ENCODE assay signal across 8 cellular contexts in the genomic region with DNA sequence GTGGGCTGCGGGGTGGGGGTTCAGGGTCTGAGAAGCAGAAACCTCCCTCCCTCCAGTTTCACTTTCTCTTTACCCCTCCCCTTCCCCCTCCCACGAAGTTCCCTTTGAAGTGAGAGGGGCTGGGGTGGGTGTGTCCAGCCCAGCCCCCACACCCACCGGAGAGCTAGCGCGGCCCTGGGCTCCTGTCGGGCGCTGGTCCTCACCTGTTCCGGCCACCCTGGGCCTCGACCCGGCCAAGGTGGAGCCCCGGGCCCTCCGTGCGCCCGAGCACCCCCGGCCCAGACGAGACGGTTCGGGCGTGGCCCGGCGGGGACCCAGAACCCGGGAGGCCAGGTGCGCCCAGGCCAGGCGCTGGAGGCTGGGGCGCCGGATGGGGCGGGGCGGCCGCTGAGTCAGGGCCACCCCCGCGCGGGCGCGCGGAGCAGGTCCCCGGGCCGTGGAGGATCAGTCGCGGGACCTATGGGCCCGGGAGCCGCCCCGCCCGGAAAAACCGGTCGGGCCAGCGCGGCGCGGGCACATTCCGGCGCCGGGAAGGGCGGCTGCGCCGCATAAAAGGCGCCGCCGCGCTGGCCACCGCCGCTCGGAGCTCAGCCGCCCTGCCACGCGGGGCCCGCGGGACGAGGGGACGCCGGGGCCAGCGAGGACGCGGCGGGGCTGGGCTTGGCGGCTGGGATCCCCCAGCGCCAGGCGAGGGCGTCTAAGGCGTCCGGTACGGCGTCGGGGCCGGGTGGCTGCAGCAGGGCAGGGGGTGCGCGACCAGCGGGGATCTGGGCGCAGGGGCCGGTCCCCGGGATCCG. TPM values are rescaled to one million over a fixed set of nuclear protein-coding genes. Genes with fewer than 3 reads are reported as not detected.
DNase-seq lines count a peak whose midpoint lies in the region; ATAC-seq and TF ChIP-seq lines count a peak whose summit lies in the region.

No MANE protein-coding gene starts in this region.

- TF ChIP-seq CTCF in mammary epithelial cell (conservative IDR thresholded peaks at IDR 0.05 in 1 of 2, IDR thresholded peaks at IDR 0.05 in 1 of 2; ENCODE audit: extremely low read depth in 1 of 2, insufficient read depth in 1 of 2, low read depth in 1 of 2, low read length in 2 of 2) = no peak
- TF ChIP-seq CTCF in kidney epithelial cell (IDR thresholded peaks at IDR 0.05; ENCODE audit: insufficient read depth, low read length, poor library complexity, severe bottlenecking) = no peak

- 2% methylated on average over 19 of the region's 91 CpGs for WGBS in mammary epithelial cell (ENCODE audit: low coverage, missing lambda C conversion rate)

- no peak for ATAC-seq in stimulated activated naive CD8-positive, alpha-beta T cell treated with anti-CD3 and anti-CD28 coated beads, Interleukin-15, Interleukin-2, amounts not matched to agents 100 U/mL and 50 U/mL, for 24 hours

- in situ Hi-C loops in mammary epithelial cell (cut with MboI; ENCODE audit: low sequenced_read_pairs in 2 of 2) = no loop called here

- H3K9me3 ChIP-seq in mammary epithelial cell (replicated peaks; ENCODE audit: insufficient read depth, low read length) = no peaks in the 10 kb centered on the region

- H2AFZ ChIP-seq in mammary epithelial cell (ENCODE audit: low read depth, low read length) = peak overlapping the region; percentile 85

- H3K27me3 ChIP-seq in mammary epithelial cell (ENCODE audit: insufficient read depth, low read length) = peaks cover 14% of the 10 kb centered on the region
- peaks cover 45% of the 10 kb centered on the region for H3K27me3 ChIP-seq in kidney epithelial cell (ENCODE audit: control insufficient read depth, insufficient read depth, low read length)

- no peaks in the 10 kb centered on the region for H3K36me3 ChIP-seq in mammary epithelial cell (ENCODE audit: insufficient read depth, low read length)
- H3K36me3 ChIP-seq in kidney epithelial cell (ENCODE audit: control insufficient read depth, insufficient read depth, low read length) = no peaks in the 10 kb centered on the region

- no peak overlapping the region for H3K27ac ChIP-seq in mammary epithelial cell (ENCODE audit: insufficient read depth, low read depth, low read length)

- CTCF ChIA-PET in mammary epithelial cell (lab: Charles Lee; ENCODE audit: low non-redundant PET) = interaction anchor here (0.6 kb wide), 1 partner anchor 545 kb away, joined by 6 read pairs; no protein-coding TSS in a partner anchor

- no peak overlapping the region for H3K9ac ChIP-seq in mammary epithelial cell (ENCODE audit: insufficient read depth, low read length)

- DNase-seq in DMS53 (lab: John Stamatoyannopoulos, UW) (peak; percentile 58), DMS53 treated with DMSO at 0.1 percent for 48 hours (lab: John Stamatoyannopoulos, UW; ENCODE audit: unreplicated experiment) (no peak), mammary epithelial cell (peak; percentile 63), kidney epithelial cell (ENCODE audit: low read depth) (no peak), NCI-H187 treated with DMSO at 0.1 percent for 48 hours (lab: John Stamatoyannopoulos, UW) (no peak), NCI-H128 (lab: John Stamatoyannopoulos, UW; ENCODE audit: unreplicated experiment) (no peak), NCI-H1436 (lab: John Stamatoyannopoulos, UW) (no peak)
- DNase-seq in stimulated activated naive CD8-positive, alpha-beta T cell treated with anti-CD3 and anti-CD28 coated beads, Interleukin-15, Interleukin-2, amounts not matched to agents 100 U/mL and 50 U/mL, for 24 hours = peak; percentile 21

- H4K20me1 ChIP-seq in mammary epithelial cell (ENCODE audit: insufficient read depth, low read length) = no peaks in the 10 kb centered on the region

- intact Hi-C loops in mammary epithelial cell (cut with micrococcal nuclease) = no loop called here

- peaks cover 19% of the 10 kb centered on the region for H3K4me1 ChIP-seq in mammary epithelial cell (ENCODE audit: insufficient read depth, low read length)

- TSS peak; percentile 59 for BruUV-seq in mammary epithelial cell (replicated peaks; lab: Mats Ljungman, UMichigan)

- no peaks in the 10 kb centered on the region for H3K79me2 ChIP-seq in mammary epithelial cell (ENCODE audit: insufficient read depth, low read length)

- dilution Hi-C loops in mammary epithelial cell (cut with HindIII; ENCODE audit: low sequenced_read_pairs) = no loop called here

- H3K4me2 ChIP-seq in mammary epithelial cell (ENCODE audit: insufficient read depth, low read depth, low read length) = peak overlapping the region; percentile 89

- peak overlapping the region; percentile 55 to 66 (median 60) for H3K4me3 ChIP-seq in mammary epithelial cell (replicated peaks in 1 of 3; ENCODE audit: insufficient read depth in 1 of 3, low read depth in 2 of 3, low read length in 3 of 3)
- peak overlapping the region; percentile 19 for H3K4me3 ChIP-seq in kidney epithelial cell (ENCODE audit: low read depth, low read length)

RNA-seq across cellular contexts. Expression of gene KIF26A, which starts 21.6 kb away (rescaled TPM):
- total RNA-seq in mammary epithelial cell (under 1 TPM; 0.19 to 0.67 TPM), kidney epithelial cell (0.21 and 0.48 TPM in 2 replicates)
- polyA plus RNA-seq in mammary epithelial cell = 0.02 TPM
- not detected for polyA minus RNA-seq in mammary epithelial cell

RNA-seq across cellular contexts. Expression of gene ASPG, which starts 31.2 kb away (rescaled TPM):
- total RNA-seq in mammary epithelial cell (under 1 TPM in 1 of 2 donors, not detected in 1; 0.09 TPM), kidney epithelial cell (0.21 TPM in 1 of 2 replicates, not detected in the other)
- polyA plus RNA-seq in mammary epithelial cell = not detected
- not detected for polyA minus RNA-seq in mammary epithelial cell

Comparison
In these comparisons a context has a peak if more than half of its experiments do, and no peak if none do; other contexts are left out.
1. DNase-seq: peak in DMS53 (single experiment), mammary epithelial cell (single experiment) and stimulated activated naive CD8-positive, alpha-beta T cell treated with anti-CD3 and anti-CD28 coated beads, Interleukin-15, Interleukin-2, amounts not matched to agents 100 U/mL and 50 U/mL, for 24 hours (single experiment); none in DMS53 treated with DMSO at 0.1 percent for 48 hours (single experiment), kidney epithelial cell (single experiment), NCI-H187 treated with DMSO at 0.1 percent for 48 hours (single experiment), NCI-H128 (single experiment) and NCI-H1436 (single experiment).